Comparison of ENCODE assay signal across 37 cellular contexts in the genomic region with DNA sequence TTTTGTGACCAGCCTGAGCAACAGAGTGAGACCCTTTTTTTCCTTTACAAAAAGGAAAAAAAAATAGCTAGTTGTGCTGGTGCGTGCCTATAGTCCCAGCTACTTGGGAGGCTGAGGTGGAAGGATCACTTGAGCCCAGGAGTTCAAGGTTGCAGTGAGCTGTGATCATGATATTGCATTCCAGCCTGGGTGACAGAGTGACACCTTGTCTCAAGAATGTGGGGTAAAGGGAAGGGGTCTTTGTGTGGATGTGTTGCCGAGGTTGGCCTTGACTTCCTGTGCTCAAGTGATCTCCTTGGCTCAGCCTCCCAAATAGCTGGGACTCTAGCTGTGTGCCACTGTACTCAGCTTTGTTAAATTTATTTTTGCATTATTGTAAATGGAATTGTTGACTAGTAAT.
"Had no signal": no experiment of that assay in that cellular context is flagged by ENCODE, and none has a peak within 500 bp of the region (broad histone marks: within the 10 kb centered on the region; RNA-seq: fewer than 3 reads in every experiment).

No MANE protein-coding gene starts in this region.

- H3K27me3 ChIP-seq: brain microvascular endothelial cell, Peyer's patch, SJSA1 had no signal

- H3K27ac Mint-ChIP-seq: activated CD4-positive, alpha-beta memory T cell treated with anti-CD3 and anti-CD28 coated beads for 36 hours; activated CD4-positive, alpha-beta T cell treated with anti-CD3 and anti-CD28 coated beads for 36 hours; activated CD8-positive, alpha-beta memory T cell treated with anti-CD3 and anti-CD28 coated beads, Interleukin-2, amount 10 ng/mL, durations not matched to agents 7 days and 5 days; activated naive CD8-positive, alpha-beta T cell treated with anti-CD3 and anti-CD28 coated beads for 36 hours; activated T-cell treated with anti-CD3 and anti-CD28 coated beads, Interleukin-2, amount 50 U/mL, for 72 hours; activated T-helper 17 cell treated with anti-CD3 and anti-CD28 coated beads, Interleukin-2, amount 50 U/mL, for 72 hours; T-helper 1 cell treated with Interleukin-12 subunit alpha and Interleukin-12 subunit beta and Interleukin-4 antibody, amounts not matched to agents 30 μg/mL and 1 μg/mL, for 36 hours; T-helper 2 cell treated with Interferon-gamma antibody and Interleukin-4, amounts not matched to agents 5 μg/mL and 100 μg/mL, for 36 hours had no signal

- H3K9ac ChIP-seq: KMS-11, SK-N-SH had no signal

- ATAC-seq: activated CD4-positive, alpha-beta T cell treated with anti-CD3 and anti-CD28 coated beads for 36 hours; activated CD4-positive, CD25-positive, alpha-beta regulatory T cell treated with anti-CD3 and anti-CD28 coated beads, Interleukin-2, amount 50 U/mL, for 24 hours; activated CD8-positive, alpha-beta memory T cell treated with anti-CD3 and anti-CD28 coated beads, Interleukin-2, amount 10 ng/mL, durations not matched to agents 7 days and 5 days; activated T-cell treated with anti-CD3 and anti-CD28 coated beads, Interleukin-2, amount 50 U/mL, for 72 hours; activated T-helper 17 cell treated with anti-CD3 and anti-CD28 coated beads, Interleukin-2, amount 50 U/mL, for 72 hours; PC-3 had no signal

- DNase-seq: activated CD4-positive, alpha-beta memory T cell treated with anti-CD3 and anti-CD28 coated beads for 36 hours; activated CD4-positive, alpha-beta T cell treated with anti-CD3 and anti-CD28 coated beads for 36 hours; activated CD4-positive, alpha-beta T cell treated with anti-CD3 and anti-CD28 coated beads, Interleukin-2, amount 50 U/mL, for 1 hour; activated CD8-positive, alpha-beta memory T cell treated with anti-CD3 and anti-CD28 coated beads for 24 hours; activated CD8-positive, alpha-beta memory T cell treated with anti-CD3 and anti-CD28 coated beads, Interleukin-2, amount 10 ng/mL, durations not matched to agents 7 days and 5 days; activated CD8-positive, alpha-beta memory T cell treated with anti-CD3 and anti-CD28 coated beads, Interleukin-2, amount 50 U/mL, for 48 hours; activated effector memory CD4-positive, alpha-beta T cell treated with anti-CD3 and anti-CD28 coated beads, Interleukin-2, amount 50 U/mL, for 16 hours; activated naive CD4-positive, alpha-beta T cell; activated naive CD4-positive, alpha-beta T cell treated with anti-CD3 and anti-CD28 coated beads, Interleukin-2, amount 50 U/mL, for 16 hours; activated naive CD8-positive, alpha-beta T cell treated with anti-CD3 and anti-CD28 coated beads for 36 hours; activated T-cell treated with anti-CD3 and anti-CD28 coated beads, Interleukin-2, amount 50 U/mL, for 1 hour; activated T-cell treated with anti-CD3 and anti-CD28 coated beads, Interleukin-2, amount 50 U/mL, for 72 hours; amniotic stem cell; aorta; brain microvascular endothelial cell; central memory CD4-positive, alpha-beta T cell; MM.1S; MV-4-11; NCI-H1092; NCI-H1436 treated with DMSO at 0.1 percent for 48 hours; NCI-H1694 treated with DMSO at 0.1 percent for 48 hours; NCI-H2029; NCI-H510A; NCI-H526; NCI-H748 treated with DMSO at 0.1 percent for 48 hours; NK-92 treated with Interleukin-12 subunit alpha and Interleukin-12 subunit beta, amount 100 ng/mL, for 24 hours; PC-3; Peyer's patch; RPMI8226; SHP77 treated with DMSO at 0.1 percent for 48 hours; SK-N-SH had no signal

- H3K4me2 ChIP-seq: KMS-11, SK-N-SH had no signal

- H3K27me3 Mint-ChIP-seq: activated CD4-positive, alpha-beta memory T cell treated with anti-CD3 and anti-CD28 coated beads for 36 hours; activated CD4-positive, alpha-beta T cell treated with anti-CD3 and anti-CD28 coated beads for 36 hours; activated CD8-positive, alpha-beta memory T cell treated with anti-CD3 and anti-CD28 coated beads, Interleukin-2, amount 10 ng/mL, durations not matched to agents 7 days and 5 days; activated naive CD8-positive, alpha-beta T cell treated with anti-CD3 and anti-CD28 coated beads for 36 hours; activated T-helper 17 cell treated with anti-CD3 and anti-CD28 coated beads, Interleukin-2, amount 50 U/mL, for 72 hours had no signal

- H3K4me3 Mint-ChIP-seq: activated CD4-positive, alpha-beta memory T cell treated with anti-CD3 and anti-CD28 coated beads for 36 hours; activated CD4-positive, alpha-beta T cell treated with anti-CD3 and anti-CD28 coated beads for 36 hours; activated CD8-positive, alpha-beta memory T cell treated with anti-CD3 and anti-CD28 coated beads, Interleukin-2, amount 10 ng/mL, durations not matched to agents 7 days and 5 days; activated naive CD8-positive, alpha-beta T cell treated with anti-CD3 and anti-CD28 coated beads for 36 hours; activated T-cell treated with anti-CD3 and anti-CD28 coated beads, Interleukin-2, amount 50 U/mL, for 72 hours; activated T-helper 17 cell treated with anti-CD3 and anti-CD28 coated beads, Interleukin-2, amount 50 U/mL, for 72 hours; T-helper 1 cell treated with Interleukin-12 subunit alpha and Interleukin-12 subunit beta and Interleukin-4 antibody, amounts not matched to agents 30 μg/mL and 1 μg/mL, for 36 hours; T-helper 2 cell treated with Interferon-gamma antibody and Interleukin-4, amounts not matched to agents 5 μg/mL and 100 μg/mL, for 36 hours had no signal

- H3K4me1 ChIP-seq: Peyer's patch, SJSA1 had no signal

- H3K36me3 ChIP-seq: brain microvascular endothelial cell, Peyer's patch, SJSA1 had no signal

- H3K27ac ChIP-seq: brain microvascular endothelial cell, KMS-11, Peyer's patch, SJSA1 had no signal

- H3K9me3 Mint-ChIP-seq: activated T-helper 17 cell treated with anti-CD3 and anti-CD28 coated beads, Interleukin-2, amount 50 U/mL, for 72 hours; T-helper 1 cell treated with Interleukin-12 subunit alpha and Interleukin-12 subunit beta and Interleukin-4 antibody, amounts not matched to agents 30 μg/mL and 1 μg/mL, for 36 hours; T-helper 2 cell treated with Interferon-gamma antibody and Interleukin-4, amounts not matched to agents 5 μg/mL and 100 μg/mL, for 36 hours had no signal

- H3K9me3 ChIP-seq: Peyer's patch, SJSA1, SK-N-SH had no signal

- H3K4me3 ChIP-seq: Peyer's patch, SJSA1 had no signal
